28 cellular contexts compared by ENCODE assay signal in genomic region chr2:31666878-31667277, GRCh38.
"Had no signal": no experiment of that assay in that cellular context is flagged by ENCODE, and none has a peak within 500 bp of the region (broad histone marks: within the 10 kb centered on the region; RNA-seq: fewer than 3 reads in every experiment).

No MANE protein-coding gene starts in this region.

- ATAC-seq: activated naive CD8-positive, alpha-beta T cell treated with anti-CD3 and anti-CD28 coated beads, Interleukin-2, amount 50 U/mL, for 24 hours; activated T-cell treated with anti-CD3 and anti-CD28 coated beads, Interleukin-2, amount 50 U/mL, for 4 hours; Panc1 had no signal

- DNase-seq: activated B cell treated with CpG ODN at 0.5 μM for 24 hours; activated CD4-positive, alpha-beta memory T cell treated with anti-CD3 and anti-CD28 coated beads for 36 hours; activated CD4-positive, alpha-beta T cell treated with anti-CD3 and anti-CD28 coated beads for 4 hours; activated CD4-positive, alpha-beta T cell treated with anti-CD3 and anti-CD28 coated beads, Interleukin-2, amount 50 U/mL, for 1 hour; activated CD4-positive, CD25-positive, alpha-beta regulatory T cell treated with anti-CD3 and anti-CD28 coated beads, Interleukin-2, amount 50 U/mL, for 72 hours; activated CD8-positive, alpha-beta memory T cell treated with anti-CD3 and anti-CD28 coated beads, Interleukin-2, amount 50 U/mL, for 4 hours; activated effector memory CD4-positive, alpha-beta T cell treated with Interleukin-2 at 50 U/mL for 16 hours; activated naive CD4-positive, alpha-beta T cell treated with anti-CD3 and anti-CD28 coated beads, Interleukin-2, amount 10 ng/mL, durations not matched to agents 7 days and 5 days; activated naive CD8-positive, alpha-beta T cell treated with anti-CD3 and anti-CD28 coated beads, Interleukin-2, amount 50 U/mL, for 24 hours; activated T-cell treated with anti-CD3 and anti-CD28 coated beads for 4 hours; activated T-cell treated with anti-CD3 and anti-CD28 coated beads, Interleukin-2, amount 50 U/mL, for 4 hours; anterior cingulate cortex; MM.1S; MV-4-11; NCI-H1092; NCI-H1436 treated with DMSO at 0.1 percent for 48 hours; NCI-H1694 treated with DMSO at 0.1 percent for 48 hours; NCI-H2029; NCI-H345; NCI-H524 treated with DMSO at 0.1 percent for 48 hours; SIG-M5; SW 1271; T-helper 1 cell; T-helper 2 cell; T-helper 9 cell had no signal

- H3K27ac ChIP-seq: KMS-11, VCaP had no signal
